ENCODE assay signal across 1 cellular context in genomic region chr11:69234740-69235710, GRCh38.
TF ChIP-seq lines count a peak whose summit lies in the region.

No MANE protein-coding gene starts in this region.

TF ChIP-seq in GM12878, 131 proteins besides CTCF, POLR2A, EP300 and RAD21:
- TF ChIP-seq PAX5 (IDR thresholded peaks at IDR 0.05; ENCODE audit: borderline replicate concordance, low read depth, low read length) (no peak), USF1 (IDR thresholded peaks at IDR 0.05; ENCODE audit: borderline replicate concordance, extremely low read length, insufficient read depth, low read depth, low read length) (peak; percentile 79), RAD51 (IDR thresholded peaks at IDR 0.05) (peak; percentile 23; the same call in 1 of the 2 replicates), ATF3 (IDR thresholded peaks at IDR 0.05; ENCODE audit: borderline replicate concordance, extremely low read depth, low read depth, low read length) (0 out of 2 replicates have a peak, but pooled peaks have one; percentile 38), ZNF622 (IDR thresholded peaks at IDR 0.05) (no peak), ZBTB40 (IDR thresholded peaks at IDR 0.05; ENCODE audit: borderline replicate concordance) (no peak), USF2 (IDR thresholded peaks at IDR 0.05; ENCODE audit: borderline replicate concordance, low read depth, low read length) (peak; percentile 16; the same call in 1 of the 2 replicates)
